ENCODE assay signal across 30 cellular contexts in genomic region chr5:165134146-165134545, GRCh38.
"Had no signal": no experiment of that assay in that cellular context is flagged by ENCODE, and none has a peak within 500 bp of the region (broad histone marks: within the 10 kb centered on the region; RNA-seq: fewer than 3 reads in every experiment).

No MANE protein-coding gene starts in this region.

- H3K9me3 Mint-ChIP-seq: mesothelial cell of epicardium; naive B cell; neural crest cell; stimulated activated naive CD8-positive, alpha-beta T cell treated with anti-CD3 and anti-CD28 coated beads, Interleukin-15, Interleukin-2, amounts not matched to agents 100 ng/mL and 50 ng/mL, for 24 hours had no signal

- H3K27me3 ChIP-seq: colonic mucosa, esophagus squamous epithelium, heart right ventricle, neutrophil, pancreas, right lobe of liver, tibial nerve, upper lobe of left lung had no signal

- H3K4me3 ChIP-seq: colonic mucosa, esophagus squamous epithelium, heart right ventricle, lower lobe of right lung, mucosa of descending colon, pancreas, right lobe of liver, thoracic aorta, tibial nerve, upper lobe of left lung had no signal

- H3K4me1 ChIP-seq: colonic mucosa, esophagus squamous epithelium, heart right ventricle, lower lobe of right lung, pancreas, right lobe of liver, tibial nerve, upper lobe of left lung had no signal

- H3K27ac ChIP-seq: colonic mucosa, esophagus squamous epithelium, heart right ventricle, lower lobe of right lung, neutrophil, pancreas, right lobe of liver, thoracic aorta, tibial nerve, upper lobe of left lung had no signal

- H3K36me3 ChIP-seq: colonic mucosa, esophagus squamous epithelium, heart right ventricle, lower lobe of right lung, neutrophil, pancreas, right lobe of liver, thoracic aorta, tibial nerve, upper lobe of left lung had no signal

- H3K27ac Mint-ChIP-seq: dendritic cell treated with granulocyte-macrophage colony-stimulating factor and Interleukin-4, amounts not matched to agents 40 ng/mL and 50 ng/mL, for 4 days; effector memory CD8-positive, alpha-beta T cell; immature natural killer cell; mesothelial cell of epicardium; naive B cell; natural killer cell treated with Interleukin-12 subunit alpha and Interleukin-12 subunit beta and Interleukin-15 and Interleukin-18, amount 100 ng/mL, for 72 hours; stimulated activated naive B cell treated with anti-CD40 and anti-IgM and Interleukin-4, amounts not matched to agents 10 μg/mL and 1 μg/mL and 100 μg/mL, for 72 hours; stimulated activated naive CD8-positive, alpha-beta T cell treated with anti-CD3 and anti-CD28 coated beads, Interleukin-15, Interleukin-2, amounts not matched to agents 100 ng/mL and 50 ng/mL, for 24 hours had no signal

- H3K4me3 Mint-ChIP-seq: dendritic cell treated with granulocyte-macrophage colony-stimulating factor and Interleukin-4, amounts not matched to agents 40 ng/mL and 50 ng/mL, for 4 days; effector memory CD8-positive, alpha-beta T cell; immature natural killer cell; mesothelial cell of epicardium; naive B cell; natural killer cell treated with Interleukin-12 subunit alpha and Interleukin-12 subunit beta and Interleukin-15 and Interleukin-18, amount 100 ng/mL, for 72 hours; neural crest cell; stimulated activated naive B cell treated with anti-CD40 and anti-IgM and Interleukin-4, amounts not matched to agents 10 μg/mL and 1 μg/mL and 100 μg/mL, for 72 hours; stimulated activated naive CD8-positive, alpha-beta T cell treated with anti-CD3 and anti-CD28 coated beads, Interleukin-15, Interleukin-2, amounts not matched to agents 100 ng/mL and 50 ng/mL, for 24 hours had no signal

- H3K27me3 Mint-ChIP-seq: dendritic cell treated with granulocyte-macrophage colony-stimulating factor and Interleukin-4, amounts not matched to agents 40 ng/mL and 50 ng/mL, for 4 days; effector memory CD8-positive, alpha-beta T cell; naive B cell; natural killer cell treated with Interleukin-12 subunit alpha and Interleukin-12 subunit beta and Interleukin-15 and Interleukin-18, amount 100 ng/mL, for 72 hours; stimulated activated naive B cell treated with anti-CD40 and anti-IgM and Interleukin-4, amounts not matched to agents 10 μg/mL and 1 μg/mL and 100 μg/mL, for 72 hours; stimulated activated naive CD8-positive, alpha-beta T cell treated with anti-CD3 and anti-CD28 coated beads, Interleukin-15, Interleukin-2, amounts not matched to agents 100 ng/mL and 50 ng/mL, for 24 hours had no signal

- DNase-seq: colonic mucosa; effector memory CD8-positive, alpha-beta T cell; erythroblast; esophagus squamous epithelium; foreskin melanocyte; glutamatergic neuron; heart right ventricle; hypothalamus; immature natural killer cell; islet precursor cell; left ventricle myocardium superior; lower lobe of right lung; mucosa of descending colon; naive B cell; pancreas; retina; right lobe of liver; small intestine; stimulated activated CD4-positive, alpha-beta T cell treated with anti-CD3 and anti-CD28 coated beads, Interleukin-15, amount 100 ng/mL, for 24 hours; stimulated activated CD4-positive, alpha-beta T cell treated with anti-CD3 and anti-CD28 coated beads, Interleukin-2, amount 100 ng/mL, for 48 hours; stimulated activated naive B cell treated with anti-CD40 and anti-IgM and Interleukin-4, amounts not matched to agents 10 μg/mL and 1 μg/mL and 100 μg/mL, for 72 hours; upper lobe of left lung had no signal

- ATAC-seq: effector memory CD8-positive, alpha-beta T cell; heart right ventricle; left ventricle myocardium superior; lower lobe of right lung; mucosa of descending colon; natural killer cell treated with Interleukin-12 subunit alpha and Interleukin-12 subunit beta and Interleukin-15 and Interleukin-18, amount 100 ng/mL, for 72 hours; pancreas; right lobe of liver; stimulated activated naive B cell treated with anti-CD40 and anti-IgM and Interleukin-4, amounts not matched to agents 10 μg/mL and 1 μg/mL and 100 μg/mL, for 72 hours had no signal

- H3K4me1 Mint-ChIP-seq: immature natural killer cell; naive B cell; stimulated activated naive B cell treated with anti-CD40 and anti-IgM and Interleukin-4, amounts not matched to agents 10 μg/mL and 1 μg/mL and 100 μg/mL, for 72 hours had no signal

- H3K36me3 Mint-ChIP-seq: immature natural killer cell; mesothelial cell of epicardium; naive B cell; natural killer cell treated with Interleukin-12 subunit alpha and Interleukin-12 subunit beta and Interleukin-15 and Interleukin-18, amount 100 ng/mL, for 72 hours; stimulated activated naive B cell treated with anti-CD40 and anti-IgM and Interleukin-4, amounts not matched to agents 10 μg/mL and 1 μg/mL and 100 μg/mL, for 72 hours had no signal
